In the genomic region with DNA sequence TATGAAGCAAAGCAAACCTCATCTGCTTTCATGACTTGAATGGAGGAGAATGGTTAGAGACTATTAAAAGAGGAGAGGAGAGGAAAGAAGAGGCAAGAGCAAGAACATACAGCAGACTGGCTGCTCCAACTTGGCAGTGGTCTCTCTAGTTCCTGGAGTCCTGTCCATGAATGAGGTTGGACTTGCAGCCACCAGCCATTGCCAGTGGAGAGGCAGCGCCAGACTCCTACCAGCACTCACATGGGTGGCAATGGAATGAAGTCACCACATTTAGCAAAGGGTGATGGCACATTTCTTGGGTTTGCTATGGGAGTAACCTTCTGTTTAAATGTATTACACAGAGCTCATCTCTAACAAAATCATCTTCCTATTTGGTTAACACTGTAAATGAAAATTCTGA, we compare ENCODE assay signal across 25 cellular contexts.
"Had no signal": no experiment of that assay in that cellular context is flagged by ENCODE, and none has a peak within 500 bp of the region (broad histone marks: within the 10 kb centered on the region; RNA-seq: fewer than 3 reads in every experiment).

No MANE protein-coding gene starts in this region.

- H3K4me3 ChIP-seq: stomach, suprapubic skin, testis, thoracic aorta, thyroid gland, tibial artery, tibial nerve, transverse colon, upper lobe of left lung, upper lobe of right lung, uterus, vagina had no signal

- H3K4me1 ChIP-seq: stomach, suprapubic skin, testis, thyroid gland, tibial artery, tibial nerve, transverse colon, upper lobe of left lung, upper lobe of right lung, uterus, vagina had no signal

- H3K36me3 ChIP-seq: thyroid gland, transverse colon, uterus, vagina had no signal

- H3K27me3 ChIP-seq: stomach, suprapubic skin, testis, thyroid gland, tibial artery, tibial nerve, transverse colon, upper lobe of left lung, upper lobe of right lung, uterus, vagina had no signal

- H3K27ac ChIP-seq: stomach, suprapubic skin, testis, thoracic aorta, thyroid gland, tibial artery, tibial nerve, transverse colon, upper lobe of left lung, upper lobe of right lung, uterus, vagina had no signal

- DNase-seq: stimulated activated CD4-positive, alpha-beta T cell treated with anti-CD3 and anti-CD28 coated beads, Interleukin-2, amount 100 ng/mL, for 48 hours; stimulated activated CD4-positive, alpha-beta T cell treated with anti-CD3 and anti-CD28 coated beads, Interleukin-4, amount 100 ng/mL, for 1 hour; stimulated activated CD4-positive, alpha-beta T cell treated with anti-CD3 and anti-CD28 coated beads, Interleukin-4, amount 100 ng/mL, for 24 hours; stimulated activated CD4-positive, alpha-beta T cell treated with anti-CD3 and anti-CD28 coated beads, Interleukin-4, amount 100 ng/mL, for 4 hours; stimulated activated CD8-positive, alpha-beta memory T cell treated with anti-CD3 and anti-CD28 coated beads, Interleukin-4, amount 100 ng/mL, for 48 hours; stimulated activated naive B cell treated with anti-CD40 and anti-IgM and Interleukin-4, amounts not matched to agents 10 μg/mL and 1 μg/mL and 100 μg/mL, for 72 hours; stimulated activated naive CD4-positive, alpha-beta T cell; stimulated activated naive CD4-positive, alpha-beta T cell treated with Interleukin-2 at 50 U/mL for 16 hours; stimulated activated naive CD8-positive, alpha-beta T cell treated with anti-CD3 and anti-CD28 coated beads, Interleukin-15, amount 100 ng/mL, for 72 hours; stimulated activated naive CD8-positive, alpha-beta T cell treated with anti-CD3 and anti-CD28 coated beads, Interleukin-15, Interleukin-2, amounts not matched to agents 100 U/mL and 50 U/mL, for 24 hours; stomach; testis; thyroid gland; tibial artery; transverse colon; trophoblast cell; upper lobe of left lung; upper lobe of right lung; uterus had no signal

- H3K9me3 ChIP-seq: stomach, suprapubic skin, testis, thoracic aorta, thyroid gland, tibial artery, tibial nerve, transverse colon, upper lobe of left lung, upper lobe of right lung, uterus, vagina had no signal

- ATAC-seq: stimulated activated effector memory CD8-positive, alpha-beta T cell treated with anti-CD3 and anti-CD28 coated beads, Interleukin-12 subunit alpha, Interleukin-12 subunit beta, amount 100 ng/mL, for 72 hours; stimulated activated memory B cell treated with anti-CD40 and anti-IgM and Interleukin-4, amounts not matched to agents 10 μg/mL and 1 μg/mL and 100 μg/mL, for 72 hours; stimulated activated naive B cell treated with anti-CD40 and anti-IgM and Interleukin-4, amounts not matched to agents 10 μg/mL and 1 μg/mL and 100 μg/mL, for 72 hours; stimulated activated naive CD8-positive, alpha-beta T cell treated with anti-CD3 and anti-CD28 coated beads, Interleukin-15, amount 100 ng/mL, for 72 hours; stimulated activated naive CD8-positive, alpha-beta T cell treated with anti-CD3 and anti-CD28 coated beads, Interleukin-15, Interleukin-2, amounts not matched to agents 100 U/mL and 50 U/mL, for 24 hours; upper lobe of right lung had no signal
